23 cellular contexts compared by ENCODE assay signal in genomic region chr7:119842786-119843185, GRCh38.
A peak's percentile ranks its signal among the peaks of the same experiment; 100 is the strongest.
DNase-seq lines count a peak whose midpoint lies in the region; ATAC-seq, FAIRE-seq and TF ChIP-seq lines count a peak whose summit lies in the region.
"Had no signal": no experiment of that assay in that cellular context is flagged by ENCODE, and none has a peak within 500 bp of the region (broad histone marks: within the 10 kb centered on the region; RNA-seq: fewer than 3 reads in every experiment).

No MANE protein-coding gene starts in this region.

- no peak overlapping the region; the same call in 1 of the 2 replicates for H2BK15ac ChIP-seq in H1 (ENCODE audit: low read length)

- H3K79me1 ChIP-seq in H1 (ENCODE audit: low read depth, low read length), result no peaks in the 10 kb centered on the region

- intact Hi-C loops in kidney (cut with DNase I), result no loop called here

- no peaks in the 10 kb centered on the region for H3K23me2 ChIP-seq in H1 (ENCODE audit: low read depth, low read length)

- no peaks in the 10 kb centered on the region for H3K4me1 ChIP-seq in NT2/D1 (ENCODE audit: insufficient read depth, insufficient read length)
- H3K4me1 ChIP-seq in H1 (replicated peaks in 1 of 4; ENCODE audit: control insufficient read depth in 3 of 4, insufficient read depth in 4 of 4, low read length in 3 of 4), result peaks cover 0 to 4% (median 0%) of the 10 kb centered on the region in 4 experiments; a peak in 1 of 7 replicates
- H3K4me1 ChIP-seq in kidney (ENCODE audit: control insufficient read depth in 1 of 2, insufficient read depth in 1 of 2, low read depth in 1 of 2, low read length in 2 of 2), result no peaks in the 10 kb centered on the region
- H3K4me1 ChIP-seq: BE2C had no signal

- no peak for TF ChIP-seq POLR2A in H1 (IDR thresholded peaks at IDR 0.05; ENCODE audit: control extremely low read depth in 1 of 2, low read depth in 2 of 2, low read length in 2 of 2)

- no peak overlapping the region for H3K56ac ChIP-seq in H1 (replicated peaks; ENCODE audit: insufficient read length, low read depth, low read length)

- no peak overlapping the region for H3K14ac ChIP-seq in H1 (ENCODE audit: insufficient read length)

- WGBS in H1 (ENCODE audit: extremely low coverage in 1 of 2, insufficient coverage in 1 of 2, insufficient read length in 1 of 2, insufficient replicate concordance in 2 of 2, low coverage in 1 of 2, low lambda C conversion rate in 2 of 2, missing lambda C conversion rate in 1 of 2), 2 experiments, result 88% methylated on average over 1 of the region's 1 CpG; no CpG with 5 or more reads in 1 of the 2 experiments

- H2BK20ac ChIP-seq in H1 (ENCODE audit: low read length), result 0 out of 2 replicates have a peak overlapping the region, but pooled peaks have one; percentile 48

- H3K23ac ChIP-seq in H1 (ENCODE audit: insufficient read length), result no peak overlapping the region

- H3K79me2 ChIP-seq in H1 (ENCODE audit: control insufficient read depth in 1 of 2, insufficient read depth in 2 of 2, low read length in 2 of 2), result no peaks in the 10 kb centered on the region

- POLR2A ChIA-PET in H1 (lab: Charles Lee; ENCODE audit: partially characterized antibody), result no interaction called here

- H2BK5ac ChIP-seq in H1 (ENCODE audit: low read depth, low read length), result no peak overlapping the region

- H3K27ac ChIP-seq in H1 (ENCODE audit: low read depth, low read length) (no peak overlapping the region), kidney (ENCODE audit: low read depth in 2 of 2, low read length in 2 of 2) (no peak overlapping the region)
- H3K27ac ChIP-seq: C4-2B, GM23248, HL-60 had no signal

- H3K4me3 ChIP-seq in H7 (ENCODE audit: insufficient read depth, low read depth, low read length), result no peak overlapping the region
- no peak overlapping the region for H3K4me3 ChIP-seq in NT2/D1 (ENCODE audit: insufficient read length, low read depth)
- H3K4me3 ChIP-seq in H1 (ENCODE audit: extremely low read depth in 1 of 4, insufficient read depth in 2 of 4, low read depth in 3 of 4, low read length in 4 of 4), result no peak overlapping the region
- H3K4me3 ChIP-seq in kidney (ENCODE audit: low read length in 2 of 2), result no peak overlapping the region
- H3K4me3 ChIP-seq: GM23248 had no signal

- H3K27me3 ChIP-seq in H7 (ENCODE audit: control insufficient read depth, insufficient read depth, low read length) (no peaks in the 10 kb centered on the region), NT2/D1 (ENCODE audit: insufficient read depth, insufficient read length) (no peaks in the 10 kb centered on the region), H1 (replicated peaks in 1 of 4; ENCODE audit: control insufficient read depth in 3 of 4, extremely low read depth in 1 of 4, insufficient read depth in 3 of 4, low read length in 3 of 4) (no peaks in the 10 kb centered on the region)
- H3K27me3 ChIP-seq: BE2C had no signal

- no peaks in the 10 kb centered on the region for H4K20me1 ChIP-seq in H1 (replicated peaks in 1 of 2; ENCODE audit: control insufficient read depth in 1 of 2, insufficient read depth in 2 of 2, low read length in 2 of 2)

- H4K5ac ChIP-seq in H1 (ENCODE audit: insufficient read length, low read depth, low read length), result no peak overlapping the region

- TF ChIP-seq EP300 in H1 (IDR thresholded peaks at IDR 0.05; ENCODE audit: borderline replicate concordance in 1 of 2, low read depth in 2 of 2, low read length in 2 of 2), result no peak

- H3K36me3 ChIP-seq in H7 (replicated peaks; ENCODE audit: control insufficient read depth, insufficient read depth, low read length) (no peaks in the 10 kb centered on the region), NT2/D1 (ENCODE audit: insufficient read depth, insufficient read length, low read length) (no peaks in the 10 kb centered on the region), H1 (ENCODE audit: control insufficient read depth in 2 of 4, insufficient read depth in 4 of 4, low read length in 3 of 4) (peaks cover 0 to 3% (median 0%) of the 10 kb centered on the region in 4 experiments; a peak in 1 of 8 replicates), kidney (ENCODE audit: control insufficient read depth in 1 of 2, insufficient read depth in 2 of 2, low read length in 2 of 2) (no peaks in the 10 kb centered on the region)
- H3K36me3 ChIP-seq: BE2C had no signal

- peak overlapping the region; percentile 26; the same call in 1 of the 2 replicates for H2AFZ ChIP-seq in H1 (ENCODE audit: low read length)
- H2AFZ ChIP-seq: GM23248 had no signal

- no peak overlapping the region for H3K9ac ChIP-seq in NT2/D1 (ENCODE audit: insufficient read length, low read depth)
- no peak overlapping the region for H3K9ac ChIP-seq in H1 (replicated peaks in 1 of 4; ENCODE audit: extremely low read depth in 1 of 4, low read depth in 3 of 4, low read length in 3 of 4)
- no peak overlapping the region for H3K9ac ChIP-seq in kidney (ENCODE audit: low read length in 2 of 2)
- H3K9ac ChIP-seq: GM23248 had no signal

- H3K4ac ChIP-seq in H1 (replicated peaks; ENCODE audit: insufficient read length, low read depth, low read length), result no peak overlapping the region

- H2BK12ac ChIP-seq in H1 (ENCODE audit: low read depth, low read length), result no peak overlapping the region

- no peak for TF ChIP-seq RAD21 in H1 (IDR thresholded peaks at IDR 0.05 in 1 of 2, conservative IDR thresholded peaks at IDR 0.05 in 1 of 2; ENCODE audit: low read depth in 2 of 2, low read length in 2 of 2)

- H3K4me2 ChIP-seq in H1 (ENCODE audit: insufficient read depth in 1 of 2, low read depth in 2 of 2, low read length in 2 of 2), result no peak overlapping the region

- ATAC-seq in left lobe of liver (no peak), GM18511 (IDR thresholded peaks at IDR 0.05; ENCODE audit: unreplicated experiment) (no peak)
- ATAC-seq: HCT116 had no signal

- H2AK5ac ChIP-seq in H1 (ENCODE audit: low read depth, low read length), result no peak overlapping the region

- CTCF ChIA-PET in H1 (lab: Charles Lee; ENCODE audit: partially characterized antibody), result no interaction called here

- TF ChIP-seq CTCF in H1 (IDR thresholded peaks at IDR 0.05; ENCODE audit: control extremely low read depth in 1 of 3, insufficient read depth in 1 of 3, low read depth in 1 of 3, low read length in 3 of 3) (no peak), kidney (IDR thresholded peaks at IDR 0.05; ENCODE audit: borderline replicate concordance, extremely low read depth, insufficient read depth) (no peak)

- H4K8ac ChIP-seq in H1 (ENCODE audit: extremely low read depth, insufficient read depth, low read length), result no peak overlapping the region

- FAIRE-seq in H1 (lab: Jason Lieb, UNC) (peak; percentile 36), kidney (lab: Jason Lieb, UNC) (no peak)
- FAIRE-seq: D721Med, GM12892 had no signal

- H3K18ac ChIP-seq in H1 (ENCODE audit: extremely low read depth, low read length), result no peak overlapping the region

- no peak overlapping the region for H2BK120ac ChIP-seq in H1 (replicated peaks; ENCODE audit: low read depth, low read length)

- H3K9me3 ChIP-seq in NT2/D1 (ENCODE audit: insufficient read depth, low read length), result no peaks in the 10 kb centered on the region
- H3K9me3 ChIP-seq in H1 (ENCODE audit: insufficient read depth in 2 of 2, low read depth in 1 of 2, low read length in 1 of 2), result peaks cover 5 to 9% of the 10 kb centered on the region in 2 experiments; a peak in 2 of 4 replicates
- no peaks in the 10 kb centered on the region for H3K9me3 ChIP-seq in kidney (ENCODE audit: control insufficient read depth in 1 of 2, low read length in 2 of 2)
- H3K9me3 ChIP-seq: BE2C had no signal

- DNase-seq in H7 (peak; percentile 5), NT2/D1 (ENCODE audit: low read depth, low spot score) (peak; percentile 23), H1 (ENCODE audit: low read depth in 1 of 2, low spot score in 2 of 2) (peak in 1 of 2 experiments; percentile 1), kidney (peak; percentile 40), left lobe of liver (ENCODE audit: low spot score) (no peak)
- no peak for DNase-seq in stimulated activated naive CD4-positive, alpha-beta T cell treated with Interleukin-2 at 50 U/mL for 16 hours (lab: John Stamatoyannopoulos, UW)
- DNase-seq: ACHN; BE2C; CD4-positive, alpha-beta memory T cell; COR-L47; DMS153; DMS79 treated with DMSO at 0.1 percent for 48 hours; EL; GDM1; GM23248; IMR-90; KG1 had no signal

- no peak overlapping the region for H4K91ac ChIP-seq in H1 (replicated peaks; ENCODE audit: insufficient read length, low read length)

TF ChIP-seq in H1, 55 proteins besides CTCF, POLR2A, EP300 and RAD21:
- TF ChIP-seq CEBPB (IDR thresholded peaks at IDR 0.05; ENCODE audit: low read depth, low read length) (0 out of 2 replicates have a peak, but pooled peaks have one; percentile 28), BCL11A (IDR thresholded peaks at IDR 0.05; ENCODE audit: low read depth in 2 of 2, low read length in 2 of 2) (no peak)
TF ChIP-seq in H1: peak in this region for 1.

Comparison
In these comparisons a context has a peak if more than half of its experiments do, and no peak if none do; other contexts are left out.
1. DNase-seq: peak in H7 (single experiment), NT2/D1 (single experiment) and kidney (single experiment); none in stimulated activated naive CD4-positive, alpha-beta T cell treated with Interleukin-2 at 50 U/mL for 16 hours (single experiment) and left lobe of liver (single experiment).